ENCODE assay signal across 29 cellular contexts in genomic region chr3:185916042-185916833, GRCh38. TPM values are rescaled to one million over a fixed set of nuclear protein-coding genes. Genes with fewer than 3 reads are reported as not detected.
DNase-seq lines count a peak whose midpoint lies in the region; ATAC-seq, FAIRE-seq and TF ChIP-seq lines count a peak whose summit lies in the region.
"Had no signal": no experiment of that assay in that cellular context is flagged by ENCODE, and none has a peak within 500 bp of the region (broad histone marks: within the 10 kb centered on the region; RNA-seq: fewer than 3 reads in every experiment).

No MANE protein-coding gene starts in this region.

- H2AFZ ChIP-seq in HepG2 (ENCODE audit: low read length) (no peak overlapping the region), K562 (ENCODE audit: low read depth, low read length) (no peak overlapping the region)

- CTCF ChIA-PET in HepG2 (lab: Yijun Ruan, JAX; ENCODE audit: low intra/inter-chr PET ratio, low total read pairs): no interaction called here
- CTCF ChIA-PET in K562 (lab: Yijun Ruan, JAX; ENCODE audit: low intra/inter-chr PET ratio): no interaction called here

- H3K4me2 ChIP-seq in HepG2 (ENCODE audit: low read depth, low read length): no peak overlapping the region
- no peak overlapping the region for H3K4me2 ChIP-seq in K562 (ENCODE audit: insufficient read depth, low read length)
- H3K4me2 ChIP-seq: BLaER1 had no signal

- intact Hi-C loops in HepG2 (cut with micrococcal nuclease; ENCODE audit: unreplicated experiment) (no loop called here), right lobe of liver (cut with DNase I) (no loop called here), K562 (cut with micrococcal nuclease) (no loop called here), psoas muscle (cut with DNase I) (no loop called here)

- peaks cover 38% of the 10 kb centered on the region for H4K20me1 ChIP-seq in HepG2 (ENCODE audit: insufficient read depth, low read length)
- peaks cover 3% of the 10 kb centered on the region; the same call in 1 of the 2 replicates for H4K20me1 ChIP-seq in K562 (replicated peaks; ENCODE audit: control insufficient read depth, insufficient read depth, low read length)

- H3K27ac ChIP-seq in HepG2 (ENCODE audit: extremely low read length, insufficient read depth, low read length) (no peak overlapping the region), right lobe of liver (no peak overlapping the region), K562 (ENCODE audit: extremely low read depth, low read depth, low read length) (no peak overlapping the region), psoas muscle (peak overlapping the region; percentile 10)
- H3K27ac ChIP-seq: BLaER1, heart right ventricle, prostate gland, sigmoid colon, SJCRH30 had no signal

- no TSS peak for BruUV-seq in HepG2 (replicated peaks; lab: Mats Ljungman, UMichigan)
- BruUV-seq in K562 (replicated peaks; lab: Mats Ljungman, UMichigan): no TSS peak

- H3K9ac ChIP-seq in HepG2 (ENCODE audit: insufficient read depth, low read depth, low read length): no peak overlapping the region
- H3K9ac ChIP-seq in K562 (ENCODE audit: insufficient read depth in 1 of 2, low read depth in 2 of 2, low read length in 2 of 2): no peak overlapping the region
- H3K9ac ChIP-seq: BLaER1 had no signal

- ATAC-seq in HepG2: no peak
- ATAC-seq in right lobe of liver: no peak
- no peak for ATAC-seq in K562
- no peak for ATAC-seq in psoas muscle
- ATAC-seq in left lobe of liver: no peak
- ATAC-seq in HG03439 (IDR thresholded peaks at IDR 0.05; ENCODE audit: unreplicated experiment): no peak
- ATAC-seq: heart right ventricle had no signal

- TF ChIP-seq POLR2A in HepG2 (IDR thresholded peaks at IDR 0.05; ENCODE audit: insufficient read depth in 1 of 2, low read depth in 2 of 2, low read length in 2 of 2) (peak in 1 of 2 experiments; percentile 18; a peak in 2 of 4 replicates), right lobe of liver (IDR thresholded peaks at IDR 0.05) (no peak), H54 (IDR thresholded peaks at IDR 0.05; ENCODE audit: low read depth, low read length) (no peak), K562 (conservative IDR thresholded peaks at IDR 0.05) (peak; percentile 49; the same call in 1 of the 2 replicates)

- H3K9me3 ChIP-seq in HepG2 (ENCODE audit: low read length) (no peaks in the 10 kb centered on the region), right lobe of liver (no peaks in the 10 kb centered on the region), K562 (replicated peaks; ENCODE audit: control insufficient read depth, insufficient read depth, low read depth, low read length) (no peaks in the 10 kb centered on the region), psoas muscle (no peaks in the 10 kb centered on the region)
- H3K9me3 ChIP-seq: BLaER1, heart right ventricle, prostate gland, sigmoid colon, SJCRH30 had no signal

- H3K79me2 ChIP-seq in HepG2 (ENCODE audit: insufficient read depth, low read length): peaks cover 44% of the 10 kb centered on the region
- H3K79me2 ChIP-seq in K562 (ENCODE audit: control insufficient read depth, insufficient read depth, low read length): peaks cover 17% of the 10 kb centered on the region; the same call in 2 of the 3 replicates

- TF ChIP-seq RAD21 in HepG2 (CRISPR knock-in tag; IDR thresholded peaks at IDR 0.05): no peak
- no peak for TF ChIP-seq RAD21 in K562 (CRISPR knock-in tag; conservative IDR thresholded peaks at IDR 0.05 in 1 of 2, IDR thresholded peaks at IDR 0.05 in 1 of 2)

- no peak for TF ChIP-seq EP300 in HepG2 (IDR thresholded peaks at IDR 0.05; ENCODE audit: low read depth in 2 of 2, low read length in 2 of 2)
- TF ChIP-seq EP300 in HepG2 (CRISPR knock-in tag; IDR thresholded peaks at IDR 0.05; ENCODE audit: borderline replicate concordance): no peak
- TF ChIP-seq EP300 in K562 (IDR thresholded peaks at IDR 0.05; ENCODE audit: low read length): no peak

- no peak for TF ChIP-seq CTCF in HepG2 (CRISPR knock-in tag; IDR thresholded peaks at IDR 0.05)
- TF ChIP-seq CTCF in right lobe of liver (IDR thresholded peaks at IDR 0.05): no peak
- TF ChIP-seq CTCF in K562 (IDR thresholded peaks at IDR 0.05 in 2 of 3, conservative IDR thresholded peaks at IDR 0.05 in 1 of 3; ENCODE audit: insufficient read depth in 2 of 3, low read depth in 1 of 3, low read length in 3 of 3): no peak
- TF ChIP-seq CTCF in psoas muscle (IDR thresholded peaks at IDR 0.05): no peak

- DNase-seq in HepG2 (ENCODE audit: low spot score) (no peak), right lobe of liver (no peak), H54 (ENCODE audit: insufficient read length, low spot score) (no peak), K562 (ENCODE audit: extremely low read depth in 1 of 4, low spot score in 3 of 4) (no peak), psoas muscle (no peak), left lobe of liver (ENCODE audit: low spot score) (no peak), urothelium cell line (ENCODE audit: low spot score) (no peak)
- DNase-seq: activated CD4-positive, alpha-beta T cell treated with anti-CD3 and anti-CD28 coated beads, Interleukin-2, amount 50 U/mL, for 48 hours; activated CD8-positive, alpha-beta memory T cell treated with anti-CD3 and anti-CD28 coated beads, Interleukin-2, amount 50 U/mL, for 4 hours; activated effector memory CD4-positive, alpha-beta T cell treated with Interleukin-2 at 50 U/mL for 16 hours; DMS53; dorsolateral prefrontal cortex; heart right ventricle; naive B cell; NCI-H1092; NCI-H1694 treated with DMSO at 0.1 percent for 48 hours; NCI-H510A; occipital lobe; sigmoid colon; stimulated activated CD4-positive, alpha-beta T cell treated with anti-CD3 and anti-CD28 coated beads, Interleukin-12 subunit alpha, Interleukin-12 subunit beta, amount 100 ng/mL, for 4 hours; stimulated activated CD4-positive, alpha-beta T cell treated with anti-CD3 and anti-CD28 coated beads, Interleukin-2, amount 100 ng/mL, for 48 hours; trophoblast cell had no signal

- no peaks in the 10 kb centered on the region for H3K27me3 ChIP-seq in HepG2 (ENCODE audit: control insufficient read depth in 1 of 2, insufficient read depth in 2 of 2, low read length in 2 of 2)
- no peaks in the 10 kb centered on the region for H3K27me3 ChIP-seq in right lobe of liver
- H3K27me3 ChIP-seq in K562 (ENCODE audit: control insufficient read depth in 2 of 2, insufficient read depth in 2 of 2, low read length in 2 of 2): no peaks in the 10 kb centered on the region
- no peaks in the 10 kb centered on the region for H3K27me3 ChIP-seq in psoas muscle (ENCODE audit: insufficient read depth in 3 of 3, low read length in 2 of 3)
- H3K27me3 ChIP-seq: BLaER1, dorsolateral prefrontal cortex, heart right ventricle, sigmoid colon, SJCRH30 had no signal

- peaks cover 9 to 54% of the 10 kb centered on the region in 2 experiments for H3K36me3 ChIP-seq in HepG2 (replicated peaks in 1 of 2; ENCODE audit: control insufficient read depth in 1 of 2, insufficient read depth in 2 of 2, low read length in 2 of 2)
- peaks cover 17 to 70% (median 42%) of the 10 kb centered on the region in 4 donors for H3K36me3 ChIP-seq in right lobe of liver
- peaks cover 75% of the 10 kb centered on the region for H3K36me3 ChIP-seq in K562 (ENCODE audit: control insufficient read depth, insufficient read depth, low read length)
- peaks cover 12 to 87% of the 10 kb centered on the region in 2 donors for H3K36me3 ChIP-seq in psoas muscle (ENCODE audit: insufficient read depth in 1 of 2, low read depth in 1 of 2)

- no peaks in the 10 kb centered on the region for H3K9me1 ChIP-seq in K562 (ENCODE audit: control insufficient read depth, insufficient read depth, low read length)

- WGBS in HepG2 (ENCODE audit: low lambda C conversion rate): 99% methylated on average over 5 of the region's 5 CpGs
- WGBS in right lobe of liver (ENCODE audit: insufficient coverage, low coverage, low lambda C conversion rate, missing lambda C conversion rate): 92% methylated on average over 5 of the region's 5 CpGs
- 89% methylated on average over 5 of the region's 5 CpGs for WGBS in K562 (ENCODE audit: insufficient coverage, low coverage, missing lambda C conversion rate)
- 85 to 93% (median 87%) methylated on average over 5 of the region's 5 CpGs for WGBS in psoas muscle, 3 donors

- H3K4me1 ChIP-seq in HepG2 (ENCODE audit: insufficient read depth, low read length): no peaks in the 10 kb centered on the region
- H3K4me1 ChIP-seq in right lobe of liver: no peaks in the 10 kb centered on the region
- no peaks in the 10 kb centered on the region for H3K4me1 ChIP-seq in K562 (replicated peaks in 1 of 2; ENCODE audit: control insufficient read depth in 2 of 2, insufficient read depth in 2 of 2, low read length in 2 of 2)
- peaks cover 3% of the 10 kb centered on the region for H3K4me1 ChIP-seq in psoas muscle
- H3K4me1 ChIP-seq: BLaER1, prostate gland, sigmoid colon, SJCRH30 had no signal

- POLR2A ChIA-PET in HepG2 (lab: Yijun Ruan, JAX): interaction anchor here (1.6 kb wide), 1 partner anchor 11 kb away, joined by 4 read pairs; no protein-coding TSS in a partner anchor
- POLR2A ChIA-PET in K562 (lab: Yijun Ruan, JAX): interaction anchor here (0.7 to 1.6 kb wide), 4 partner anchors 9 to 171 kb away, joined by 3 to 9 read pairs (median 4); no protein-coding TSS in a partner anchor

- H3K4me3 ChIP-seq in HepG2 (replicated peaks in 1 of 3; ENCODE audit: insufficient read depth in 1 of 3, low read depth in 2 of 3, low read length in 3 of 3) (no peak overlapping the region), right lobe of liver (no peak overlapping the region), K562 (no peak overlapping the region), psoas muscle (no peak overlapping the region)
- H3K4me3 ChIP-seq: BLaER1, dorsolateral prefrontal cortex, heart right ventricle, prostate gland, sigmoid colon, SJCRH30 had no signal

- in situ Hi-C loops in HepG2 (cut with HindIII; ENCODE audit: extremely low pct_ligation_motif_present, low pct_unique_long_range_greater_than_20kb): no loop called here
- in situ Hi-C loops in K562 (cut with MboI): no loop called here

- no peak for FAIRE-seq in HepG2 (lab: Jason Lieb, UNC)
- peak; percentile 38 for FAIRE-seq in H54 (lab: Jason Lieb, UNC)
- FAIRE-seq in K562 (lab: Jason Lieb, UNC): no peak
- FAIRE-seq in urothelium cell line (lab: Jason Lieb, UNC): no peak
- FAIRE-seq: endometrium, frontal cortex, keratinocyte had no signal

RNA-seq across cellular contexts. Expression of gene TRA2B, which starts 21.6 kb away (rescaled TPM):
- total RNA-seq in HepG2 (2016; rRNA removed; fragmentation: Illumina TruSeq; extraction: Trizol): 241 and 259 TPM in 2 replicates
- total RNA-seq in HepG2 (2016; cell fraction: cytosol; rRNA removed; fragmentation: Illumina TruSeq; extraction: Trizol; ENCODE audit: low read depth): 38.2 and 46.4 TPM in 2 replicates
- 252 and 280 TPM in 2 replicates for total RNA-seq in HepG2 (2016; cell fraction: insoluble cytoplasmic fraction; rRNA removed; fragmentation: Illumina TruSeq; extraction: Trizol)
- 76.5 and 81.0 TPM in 2 replicates for total RNA-seq in HepG2 (2016; cell fraction: membrane; rRNA removed; fragmentation: Illumina TruSeq; extraction: Trizol)
- total RNA-seq in HepG2 (2016; cell fraction: nucleus; rRNA removed; fragmentation: Illumina TruSeq; extraction: Trizol): 391 and 395 TPM in 2 replicates
- polyA plus RNA-seq in HepG2 (2011; rRNA removed): 83.9 and 105 TPM in 2 replicates
- polyA plus RNA-seq in HepG2 (2011; cell fraction: cytosol; rRNA removed): 65.0 and 65.1 TPM in 2 replicates
- polyA plus RNA-seq in HepG2 (2011; cell fraction: nucleus; rRNA removed): 235 and 261 TPM in 2 replicates
- 62.0 and 93.0 TPM in 2 replicates for polyA plus RNA-seq in HepG2 (2012)
- polyA plus RNA-seq in HepG2 (2016; cell fraction: cytosol; fragmentation: Illumina TruSeq; extraction: Trizol; ENCODE audit: low read depth): 42.7 and 46.3 TPM in 2 replicates
- polyA plus RNA-seq in HepG2 (2016; cell fraction: insoluble cytoplasmic fraction; fragmentation: Illumina TruSeq; extraction: Trizol; ENCODE audit: low read depth): 362 and 401 TPM in 2 replicates
- polyA plus RNA-seq in HepG2 (2016; cell fraction: membrane; fragmentation: Illumina TruSeq; extraction: Trizol; ENCODE audit: low read depth): 75.5 and 84.5 TPM in 2 replicates
- polyA plus RNA-seq in HepG2 (2016; cell fraction: nucleus; fragmentation: Illumina TruSeq; extraction: Trizol; ENCODE audit: insufficient read depth, low read depth): 261 and 267 TPM in 2 replicates
- polyA minus RNA-seq in HepG2 (2011; rRNA and poly(A)+ RNA removed; ENCODE audit: low replicate concordance): 162 and 478 TPM in 2 replicates
- polyA minus RNA-seq in HepG2 (2011; cell fraction: cytosol; rRNA and poly(A)+ RNA removed): 95.7 and 153 TPM in 2 replicates
- polyA minus RNA-seq in HepG2 (2011; cell fraction: nucleus; rRNA and poly(A)+ RNA removed): 674 and 713 TPM in 2 replicates
- total RNA-seq in right lobe of liver: 10 to 100 TPM; 31.0 to 68.5 (median 49.6) TPM
- total RNA-seq in K562 (2011; cell fraction: chromatin; rRNA removed; ENCODE audit: low replicate concordance): 267 and 677 TPM in 2 replicates
- total RNA-seq in K562 (2011; cell fraction: nucleolus; rRNA removed): 155 and 196 TPM in 2 replicates
- total RNA-seq in K562 (2011; cell fraction: nucleoplasm; rRNA removed): 358 and 568 TPM in 2 replicates
- 345 and 451 TPM in 2 replicates for total RNA-seq in K562 (2014; rRNA removed)
- total RNA-seq in K562 (2014; rRNA removed; fragmentation: Illumina TruSeq; extraction: Trizol): 278 and 286 TPM in 2 replicates
- total RNA-seq in K562 (2015; rRNA removed; fragmentation: Illumina TruSeq; extraction: Trizol): 385 and 411 TPM in 2 replicates
- 244 and 254 TPM in 2 replicates for total RNA-seq in K562 (2021)
- 224 and 295 TPM in 2 replicates for polyA plus RNA-seq in K562 (2011; rRNA removed)
- polyA plus RNA-seq in K562 (2011; cell fraction: cytosol; rRNA removed): 154 and 160 TPM in 2 replicates
- 311 and 318 TPM in 2 replicates for polyA plus RNA-seq in K562 (2011; cell fraction: nucleus; rRNA removed)
- 166 and 283 TPM in 2 replicates for polyA plus RNA-seq in K562 (2012)
- polyA plus RNA-seq in K562 (2014; fragmentation: Illumina TruSeq; extraction: Trizol): 285 and 300 TPM in 2 replicates
- polyA plus RNA-seq in K562 (2014; fragmentation: Nextera tagmentation; extraction: Ambion mirVana): 100 to 1,000 TPM; 105 to 132 TPM
- polyA plus RNA-seq in K562 (2014; rRNA removed): 260 and 286 TPM in 2 replicates
- 355 and 364 TPM in 2 replicates for polyA minus RNA-seq in K562 (2011; rRNA and poly(A)+ RNA removed)
- 218 and 232 TPM in 2 replicates for polyA minus RNA-seq in K562 (2011; cell fraction: cytosol; rRNA and poly(A)+ RNA removed)
- 402 and 570 TPM in 2 replicates for polyA minus RNA-seq in K562 (2011; cell fraction: nucleus; rRNA and poly(A)+ RNA removed)
- total RNA-seq in psoas muscle: 10 to 100 TPM; 38.7 to 99.5 (median 68.8) TPM
- 10 to 100 TPM; 60.5 to 86.6 (median 86.5) TPM for polyA plus RNA-seq in psoas muscle
- 40.4 TPM for total RNA-seq in left lobe of liver

Comparison
In these comparisons a context has a peak if more than half of its experiments do, and no peak if none do; other contexts are left out.
1. Of the 241 proteins assayed by ChIP-seq in both HepG2 and K562: peak only in HepG2: POLR2AphosphoS2; only in K562: none; in both: POLR2AphosphoS5; in neither: 238; mixed calls (peak in some experiments, not most) for 1.